8 cellular contexts compared by ENCODE assay signal in genomic region chr10:45001382-45002148, GRCh38. TPM values are rescaled to one million over a fixed set of nuclear protein-coding genes. Genes with fewer than 3 reads are reported as not detected.
DNase-seq lines count a peak whose midpoint lies in the region; ATAC-seq and TF ChIP-seq lines count a peak whose summit lies in the region.

No MANE protein-coding gene starts in this region.

- peak; percentile 84 for ATAC-seq in GM18498 (IDR thresholded peaks at IDR 0.05; ENCODE audit: unreplicated experiment)
- peak; percentile 81 for ATAC-seq in HG02852 (IDR thresholded peaks at IDR 0.05; ENCODE audit: unreplicated experiment)

- H3K9ac ChIP-seq in mesenchymal stem cell (ENCODE audit: low read length): peak overlapping the region; percentile 95

- H3K9me3 ChIP-seq in A673 (ENCODE audit: low read depth, low read length, poor library complexity, severe bottlenecking) (peaks cover 6% of the 10 kb centered on the region), mesenchymal stem cell (ENCODE audit: control insufficient read depth, low read length) (peaks cover 8% of the 10 kb centered on the region)

- no peak overlapping the region for H2BK5ac ChIP-seq in mesenchymal stem cell (ENCODE audit: low read depth, low read length, poor library complexity, severe bottlenecking)

- BruUV-seq in A673 (replicated peaks; lab: Mats Ljungman, UMichigan): no TSS peak

- H3K4me1 ChIP-seq in A673 (ENCODE audit: insufficient read depth, low read length, poor library complexity, severe bottlenecking): peaks cover 9% of the 10 kb centered on the region
- H3K4me1 ChIP-seq in mesenchymal stem cell (ENCODE audit: control insufficient read depth, insufficient read depth, low read depth, low read length): peaks cover 11% of the 10 kb centered on the region

- CTCF ChIA-PET in A673 (lab: Charles Lee): no interaction called here

- no peak overlapping the region for H2AK5ac ChIP-seq in mesenchymal stem cell (ENCODE audit: low read length, severe bottlenecking)

- H3K36me3 ChIP-seq in A673 (ENCODE audit: insufficient read depth, low read length, poor library complexity, severe bottlenecking): peaks cover 27% of the 10 kb centered on the region
- peaks cover 3 to 24% of the 10 kb centered on the region in 2 experiments for H3K36me3 ChIP-seq in mesenchymal stem cell (ENCODE audit: control insufficient read depth in 1 of 2, insufficient read depth in 2 of 2, low read depth in 1 of 2, low read length in 2 of 2)

- peak overlapping the region; percentile 87 to 97 for H3K18ac ChIP-seq in mesenchymal stem cell (ENCODE audit: low read depth in 1 of 2, low read length in 2 of 2)

- peak overlapping the region; percentile 55 for H3K4me3 ChIP-seq in A673 (ENCODE audit: low read depth, low read length, poor library complexity, severe bottlenecking)
- H3K4me3 ChIP-seq in mesenchymal stem cell (ENCODE audit: insufficient read depth in 1 of 2, low read depth in 1 of 2, low read length in 2 of 2): peak overlapping the region; percentile 53 to 81

- intact Hi-C loops in A673 (cut with micrococcal nuclease; ENCODE audit: unreplicated experiment): loop anchor here (10.0 kb wide), 1 partner anchor 673 kb away; the partner anchor contains the start of gene ZFAND4

- peak overlapping the region; percentile 74 for H4K91ac ChIP-seq in mesenchymal stem cell (ENCODE audit: low read length)

- peak overlapping the region in 1 of 2 experiments; percentile 73 for H3K23ac ChIP-seq in mesenchymal stem cell (ENCODE audit: low read length in 2 of 2)

- no peak overlapping the region for H2BK12ac ChIP-seq in mesenchymal stem cell (ENCODE audit: low read length in 2 of 2)

- H2AFZ ChIP-seq in mesenchymal stem cell (ENCODE audit: low read depth, low read length): peak overlapping the region; percentile 58

- DNase-seq in A673 (ENCODE audit: low spot score) (peak; percentile 74), NCI-H146 (lab: John Stamatoyannopoulos, UW) (peak; percentile 47), mesenchymal stem cell (peak; percentile 77)
- DNase-seq in activated CD4-positive, alpha-beta T cell treated with anti-CD3 and anti-CD28 coated beads, Interleukin-2, amount 50 U/mL, for 1 hour: peak; percentile 46
- DNase-seq in effector CD8-positive, alpha-beta T cell (lab: John Stamatoyannopoulos, UW): peak; percentile 9
- peak; percentile 11 to 21 for DNase-seq in stimulated activated CD8-positive, alpha-beta memory T cell treated with anti-CD3 and anti-CD28 coated beads, Interleukin-7, amount 100 ng/mL, for 1 hour (ENCODE audit: low read depth in 2 of 2)

- H3K27ac ChIP-seq in A673 (ENCODE audit: low read depth, low read length, poor library complexity, severe bottlenecking) (peak overlapping the region; percentile 87), mesenchymal stem cell (ENCODE audit: low read length, poor library complexity, severe bottlenecking) (peak overlapping the region; percentile 63)

- peak overlapping the region; percentile 21 for H2BK15ac ChIP-seq in mesenchymal stem cell (ENCODE audit: low read depth, poor library complexity, severe bottlenecking)

- no peaks in the 10 kb centered on the region for H3K27me3 ChIP-seq in A673 (replicated peaks; ENCODE audit: insufficient read depth, low read depth, low read length, poor library complexity)
- H3K27me3 ChIP-seq in mesenchymal stem cell (ENCODE audit: control insufficient read depth in 1 of 2, insufficient read depth in 1 of 2, low read length in 2 of 2): peaks cover 0 to 11% of the 10 kb centered on the region in 2 experiments

- H2BK120ac ChIP-seq in mesenchymal stem cell (ENCODE audit: low read depth, low read length): peak overlapping the region; percentile 89

- no peak overlapping the region for H3K14ac ChIP-seq in mesenchymal stem cell (ENCODE audit: low read length in 2 of 2)

- peak overlapping the region; percentile 92 for H4K8ac ChIP-seq in mesenchymal stem cell (ENCODE audit: low read length)

- peak overlapping the region; percentile 83 to 96 for H3K4ac ChIP-seq in mesenchymal stem cell (ENCODE audit: low read depth in 1 of 2, low read length in 2 of 2)

- POLR2A ChIA-PET in A673 (lab: Charles Lee; ENCODE audit: low non-redundant PET): no interaction called here

- H3K79me1 ChIP-seq in mesenchymal stem cell (replicated peaks; ENCODE audit: low read length, poor library complexity, severe bottlenecking): peaks cover 2% of the 10 kb centered on the region

- peak overlapping the region; percentile 65 for H3K4me2 ChIP-seq in mesenchymal stem cell (ENCODE audit: low read length, poor library complexity, severe bottlenecking)

- WGBS in mesenchymal stem cell: 4% methylated on average over 9 of the region's 13 CpGs

- 0 out of 2 replicates have a peak, but pooled peaks have one; percentile 20 for TF ChIP-seq CTCF in A673 (conservative IDR thresholded peaks at IDR 0.05; ENCODE audit: low read depth, low read length)

RNA-seq across cellular contexts. Expression of gene ZNF22, which starts 0.8 kb away (rescaled TPM):
- total RNA-seq in A673 (2021): 41.8 and 42.1 TPM in 2 replicates
- 13.5 TPM for polyA plus RNA-seq in mesenchymal stem cell (2013, experiment 1 of 2)
- 14.1 TPM for polyA plus RNA-seq in mesenchymal stem cell (2013, experiment 2 of 2)

RNA-seq across cellular contexts. Expression of gene DEPP1, which starts 23.0 kb away (rescaled TPM):
- 0.54 and 1.1 TPM in 2 replicates for total RNA-seq in A673 (2021)
- 10.5 TPM for polyA plus RNA-seq in mesenchymal stem cell (2013, experiment 1 of 2)
- 10.5 TPM for polyA plus RNA-seq in mesenchymal stem cell (2013, experiment 2 of 2)

RNA-seq across cellular contexts. Expression of gene RASSF4, which starts 42.0 kb away (rescaled TPM):
- 0.71 and 1.6 TPM in 2 replicates for total RNA-seq in A673 (2021)
- polyA plus RNA-seq in mesenchymal stem cell (2013, experiment 1 of 2): 30.8 TPM
- 30.3 TPM for polyA plus RNA-seq in mesenchymal stem cell (2013, experiment 2 of 2)

Comparison
In these comparisons a context has a peak if more than half of its experiments do, and no peak if none do; other contexts are left out.
1. Peak in every context shown above with its lines: DNase-seq, ATAC-seq, H3K4me3 ChIP-seq and H3K27ac ChIP-seq.
2. DNase-seq: peak in every context shown above with its lines; median percentile 77 in mesenchymal stem cell; 74 in A673; 47 in NCI-H146; 46 in activated CD4-positive, alpha-beta T cell treated with anti-CD3 and anti-CD28 coated beads, Interleukin-2, amount 50 U/mL, for 1 hour; 16 in stimulated activated CD8-positive, alpha-beta memory T cell treated with anti-CD3 and anti-CD28 coated beads, Interleukin-7, amount 100 ng/mL, for 1 hour; 9 in effector CD8-positive, alpha-beta T cell.